21 cellular contexts compared by ENCODE assay signal in genomic region chr16:47053895-47054294, GRCh38.
A peak's percentile ranks its signal among the peaks of the same experiment; 100 is the strongest.
DNase-seq lines count a peak whose midpoint lies in the region; ATAC-seq, FAIRE-seq and TF ChIP-seq lines count a peak whose summit lies in the region.
"Had no signal": no experiment of that assay in that cellular context is flagged by ENCODE, and none has a peak within 500 bp of the region (broad histone marks: within the 10 kb centered on the region; RNA-seq: fewer than 3 reads in every experiment).

No MANE protein-coding gene starts in this region.

- intact Hi-C loops in kidney (cut with DNase I): no loop called here
- intact Hi-C loops in spleen (cut with DNase I; ENCODE audit: low total_unique reads): loop anchor here (10.0 kb wide), 1 partner anchor 71 kb away; no protein-coding TSS in a partner anchor

- H3K79me1 ChIP-seq in trophoblast cell (ENCODE audit: low read length): no peaks in the 10 kb centered on the region

- no peak overlapping the region for H3K4me3 ChIP-seq in kidney (ENCODE audit: low read length in 2 of 2)
- peak overlapping the region; percentile 16 for H3K4me3 ChIP-seq in trophoblast cell (ENCODE audit: low read depth, low read length)
- no peak overlapping the region for H3K4me3 ChIP-seq in spleen
- H3K4me3 ChIP-seq: BLaER1 had no signal

- H3K79me2 ChIP-seq in trophoblast cell (ENCODE audit: control insufficient read depth, insufficient read depth, low read length, poor library complexity): no peaks in the 10 kb centered on the region

- no peak overlapping the region for H2BK12ac ChIP-seq in trophoblast cell (ENCODE audit: low read length)

- no peak overlapping the region for H3K18ac ChIP-seq in trophoblast cell (ENCODE audit: low read length)

- ATAC-seq in HG03039 (IDR thresholded peaks at IDR 0.05; ENCODE audit: unreplicated experiment): no peak

- H4K12ac ChIP-seq in trophoblast cell (ENCODE audit: low read depth, low read length): no peak overlapping the region

- no CpG with 5 or more reads among the region's 5 CpGs for WGBS in trophoblast cell (ENCODE audit: extremely low coverage, insufficient coverage, insufficient read length)
- WGBS in spleen, 5 donors: 89 to 98% (median 91%) methylated on average over 5 of the region's 5 CpGs

- no peak overlapping the region for H2AFZ ChIP-seq in trophoblast cell (ENCODE audit: insufficient read depth, low read length, poor library complexity)

- H3K36me3 ChIP-seq in kidney (ENCODE audit: control insufficient read depth in 1 of 2, insufficient read depth in 2 of 2, low read length in 2 of 2): no peaks in the 10 kb centered on the region
- H3K36me3 ChIP-seq in trophoblast cell (ENCODE audit: control insufficient read depth in 1 of 2, insufficient read depth in 2 of 2, low read length in 2 of 2): no peaks in the 10 kb centered on the region
- H3K36me3 ChIP-seq in spleen: no peaks in the 10 kb centered on the region
- H3K36me3 ChIP-seq: BE2C, BLaER1 had no signal

- H3K9ac ChIP-seq in kidney (ENCODE audit: low read length in 2 of 2): no peak overlapping the region
- no peak overlapping the region for H3K9ac ChIP-seq in trophoblast cell (ENCODE audit: low read length)
- H3K9ac ChIP-seq: BLaER1 had no signal

- H4K91ac ChIP-seq in trophoblast cell (ENCODE audit: low read depth, low read length): no peak overlapping the region

- H3K4me1 ChIP-seq in kidney (ENCODE audit: control insufficient read depth in 1 of 2, insufficient read depth in 1 of 2, low read depth in 1 of 2, low read length in 2 of 2) (no peaks in the 10 kb centered on the region), trophoblast cell (ENCODE audit: control insufficient read depth in 1 of 2, insufficient read depth in 2 of 2, low read length in 2 of 2) (no peaks in the 10 kb centered on the region), spleen (peaks cover 0 to under 1% (median 0%) of the 10 kb centered on the region in 6 donors)
- H3K4me1 ChIP-seq: BE2C, BLaER1 had no signal

- peak; percentile 5 for DNase-seq in kidney
- no peak for DNase-seq in trophoblast cell
- DNase-seq in spleen: peak; percentile 10
- DNase-seq in DMS114 treated with DMSO at 0.1 percent for 48 hours (lab: John Stamatoyannopoulos, UW; ENCODE audit: unreplicated experiment): no peak
- DNase-seq: 8988T; ACHN; BE2C; C1 segment of cervical spinal cord; CD4-positive, alpha-beta memory T cell; CD4-positive, CD25-positive, alpha-beta regulatory T cell; CD8-positive, alpha-beta memory T cell; COR-L47; DMS 273 treated with DMSO at 0.1 percent for 48 hours; DMS79 treated with DMSO at 0.1 percent for 48 hours; GF-D8 had no signal

- H2BK5ac ChIP-seq in trophoblast cell (ENCODE audit: low read depth, low read length, poor library complexity): no peak overlapping the region

- H2BK120ac ChIP-seq in trophoblast cell (ENCODE audit: insufficient read depth, low read length, poor library complexity): no peak overlapping the region

- TF ChIP-seq CTCF in kidney (IDR thresholded peaks at IDR 0.05; ENCODE audit: borderline replicate concordance, extremely low read depth, insufficient read depth) (no peak), spleen (IDR thresholded peaks at IDR 0.05 in 8 of 11, conservative IDR thresholded peaks at IDR 0.05 in 3 of 11) (no peak)

- H3K23ac ChIP-seq in trophoblast cell (ENCODE audit: low read length): no peak overlapping the region

- TF ChIP-seq POLR2A in spleen (IDR thresholded peaks at IDR 0.05): no peak

- H3K4me2 ChIP-seq in trophoblast cell (ENCODE audit: low read length): no peak overlapping the region
- H3K4me2 ChIP-seq: BLaER1 had no signal

- H3K14ac ChIP-seq in trophoblast cell (ENCODE audit: low read length): no peak overlapping the region

- no peaks in the 10 kb centered on the region for H3K9me3 ChIP-seq in kidney (ENCODE audit: control insufficient read depth in 1 of 2, low read length in 2 of 2)
- H3K9me3 ChIP-seq in trophoblast cell (ENCODE audit: insufficient read depth, low read depth, low read length): no peaks in the 10 kb centered on the region
- no peaks in the 10 kb centered on the region for H3K9me3 ChIP-seq in spleen
- H3K9me3 ChIP-seq: BE2C had no signal

- H3K4ac ChIP-seq in trophoblast cell (ENCODE audit: low read depth, low read length): no peak overlapping the region

- no peak overlapping the region for H2AK5ac ChIP-seq in trophoblast cell (ENCODE audit: low read length)

- no peak for FAIRE-seq in kidney (lab: Jason Lieb, UNC)
- FAIRE-seq: A204.1, G401.6, GM12892, GM18507 had no signal

- no peak overlapping the region for H4K8ac ChIP-seq in trophoblast cell (ENCODE audit: low read depth, low read length)

- H3K27me3 ChIP-seq in trophoblast cell (ENCODE audit: insufficient read depth, low read length) (no peaks in the 10 kb centered on the region), spleen (replicated peaks in 1 of 7) (no peaks in the 10 kb centered on the region)
- H3K27me3 ChIP-seq: BE2C, BLaER1 had no signal

- H3K27ac ChIP-seq in kidney (ENCODE audit: low read depth in 2 of 2, low read length in 2 of 2) (no peak overlapping the region), trophoblast cell (ENCODE audit: low read depth, low read length) (no peak overlapping the region), spleen (no peak overlapping the region)
- H3K27ac ChIP-seq: BLaER1 had no signal

Comparison
In these comparisons a context has a peak if more than half of its experiments do, and no peak if none do; other contexts are left out.
1. DNase-seq: peak in kidney (single experiment) and spleen (single experiment); none in trophoblast cell (0 of 2) and DMS114 treated with DMSO at 0.1 percent for 48 hours (single experiment).